In the genomic region with DNA sequence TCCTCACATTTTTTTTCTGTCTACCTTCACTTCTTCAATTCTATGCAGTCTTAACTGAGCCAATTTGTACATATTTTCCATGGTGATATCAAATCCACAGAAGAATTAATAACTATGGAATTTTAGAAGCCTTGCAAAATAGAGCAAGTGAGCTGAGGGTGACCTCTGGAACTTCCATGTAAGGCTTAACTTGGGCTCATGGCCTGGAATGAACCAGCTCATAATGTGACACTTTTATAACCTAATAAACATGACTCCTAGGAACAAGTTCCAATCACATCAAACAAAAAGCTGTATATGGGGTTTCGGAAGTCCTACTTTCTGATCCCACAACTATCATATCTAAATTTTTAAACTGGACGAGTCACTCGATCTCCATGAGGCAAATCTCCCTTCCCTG, we compare ENCODE assay signal across 18 cellular contexts.
A peak's percentile ranks its signal among the peaks of the same experiment; 100 is the strongest.
DNase-seq lines count a peak whose midpoint lies in the region; ATAC-seq, FAIRE-seq and TF ChIP-seq lines count a peak whose summit lies in the region.
"Had no signal": no experiment of that assay in that cellular context is flagged by ENCODE, and none has a peak within 500 bp of the region (broad histone marks: within the 10 kb centered on the region; RNA-seq: fewer than 3 reads in every experiment).

No MANE protein-coding gene starts in this region.

- CTCF ChIA-PET in activated CD4-positive, alpha-beta memory T cell treated with anti-CD3 and anti-CD28 coated beads, Interleukin-2, amount 10 ng/mL, durations not matched to agents 7 days and 5 days (lab: Charles Lee) = no interaction called here

- H3K27me3 ChIP-seq in colonic mucosa = no peaks in the 10 kb centered on the region
- no peaks in the 10 kb centered on the region for H3K27me3 ChIP-seq in pancreas
- H3K27me3 ChIP-seq: BLaER1 treated with 17β-estradiol and CSF1 and Interleukin-3, amounts not matched to agents 10 nM and 100 nM had no signal

- H3K4me3 Mint-ChIP-seq in activated CD4-positive, alpha-beta memory T cell treated with anti-CD3 and anti-CD28 coated beads, Interleukin-2, amount 10 ng/mL, durations not matched to agents 7 days and 5 days = no peak overlapping the region
- H3K4me3 Mint-ChIP-seq: B cell; CD8-positive, alpha-beta T cell had no signal

- H3K4me1 Mint-ChIP-seq in activated CD4-positive, alpha-beta memory T cell treated with anti-CD3 and anti-CD28 coated beads, Interleukin-2, amount 10 ng/mL, durations not matched to agents 7 days and 5 days = no peaks in the 10 kb centered on the region
- H3K4me1 Mint-ChIP-seq: B cell had no signal

- H3K9me3 ChIP-seq in colonic mucosa (no peaks in the 10 kb centered on the region), pancreas (no peaks in the 10 kb centered on the region)
- H3K9me3 ChIP-seq: HAP-1 had no signal

- H3K27ac ChIP-seq in colonic mucosa (no peak overlapping the region), pancreas (no peak overlapping the region)
- H3K27ac ChIP-seq: BLaER1 treated with 17β-estradiol and CSF1 and Interleukin-3, amounts not matched to agents 10 nM and 100 nM; GM23248 had no signal

- no peaks in the 10 kb centered on the region for H3K27me3 Mint-ChIP-seq in activated CD4-positive, alpha-beta memory T cell treated with anti-CD3 and anti-CD28 coated beads, Interleukin-2, amount 10 ng/mL, durations not matched to agents 7 days and 5 days

- H3K36me3 ChIP-seq in colonic mucosa = no peaks in the 10 kb centered on the region
- no peaks in the 10 kb centered on the region for H3K36me3 ChIP-seq in pancreas
- H3K36me3 ChIP-seq: BLaER1 treated with 17β-estradiol and CSF1 and Interleukin-3, amounts not matched to agents 10 nM and 100 nM; HAP-1 had no signal

- H3K27ac Mint-ChIP-seq in activated CD4-positive, alpha-beta memory T cell treated with anti-CD3 and anti-CD28 coated beads, Interleukin-2, amount 10 ng/mL, durations not matched to agents 7 days and 5 days = no peak overlapping the region
- H3K27ac Mint-ChIP-seq: B cell; CD8-positive, alpha-beta T cell had no signal

- DNase-seq in HuH-7 (ENCODE audit: low spot score) = peak; percentile 64
- peak; percentile 45 for DNase-seq in colonic mucosa
- peak in 1 of 6 donors; percentile 20 for DNase-seq in pancreas
- DNase-seq in foreskin melanocyte = no peak
- no peak for DNase-seq in NCI-H1417 (lab: John Stamatoyannopoulos, UW)
- DNase-seq in GM19239 (ENCODE audit: insufficient read length, low spot score) = no peak
- no peak for DNase-seq in activated CD4-positive, alpha-beta memory T cell treated with anti-CD3 and anti-CD28 coated beads, Interleukin-2, amount 10 ng/mL, durations not matched to agents 7 days and 5 days
- DNase-seq: 8988T; CD8-positive, alpha-beta T cell; COR-L47; DMS 273 treated with DMSO at 0.1 percent for 48 hours; DMS53; GM23248 had no signal

- TF ChIP-seq CTCF in colonic mucosa (IDR thresholded peaks at IDR 0.05) (no peak), pancreas (IDR thresholded peaks at IDR 0.05) (no peak)

- 60 to 70% methylated on average over 3 of the region's 3 CpGs for WGBS in pancreas, 2 donors

- no peaks in the 10 kb centered on the region for H3K36me3 Mint-ChIP-seq in activated CD4-positive, alpha-beta memory T cell treated with anti-CD3 and anti-CD28 coated beads, Interleukin-2, amount 10 ng/mL, durations not matched to agents 7 days and 5 days (ENCODE audit: low read depth)
- H3K36me3 Mint-ChIP-seq: CD8-positive, alpha-beta T cell had no signal

- H3K9ac ChIP-seq in colonic mucosa (ENCODE audit: low read depth in 2 of 2, low read length in 2 of 2) = no peak overlapping the region
- H3K9ac ChIP-seq: BLaER1 treated with 17β-estradiol and CSF1 and Interleukin-3, amounts not matched to agents 10 nM and 100 nM; GM23248 had no signal

- intact Hi-C loops in colonic mucosa (cut with DNase I) (no loop called here), pancreas (cut with DNase I) (no loop called here)

- POLR2A ChIA-PET in activated CD4-positive, alpha-beta memory T cell treated with anti-CD3 and anti-CD28 coated beads, Interleukin-2, amount 10 ng/mL, durations not matched to agents 7 days and 5 days (lab: Charles Lee) = no interaction called here

- FAIRE-seq in pancreas (lab: Jason Lieb, UNC) = peak; percentile 41
- no peak for FAIRE-seq in GM19239 (lab: Jason Lieb, UNC)
- FAIRE-seq: G401.6, GM12891 had no signal

- no peaks in the 10 kb centered on the region for H3K4me1 ChIP-seq in colonic mucosa
- no peaks in the 10 kb centered on the region for H3K4me1 ChIP-seq in pancreas
- H3K4me1 ChIP-seq: HAP-1 had no signal

- H3K4me3 ChIP-seq in colonic mucosa (no peak overlapping the region), pancreas (no peak overlapping the region)
- H3K4me3 ChIP-seq: BLaER1 treated with 17β-estradiol and CSF1 and Interleukin-3, amounts not matched to agents 10 nM and 100 nM; GM23248; HAP-1 had no signal

- H3K9me3 Mint-ChIP-seq in activated CD4-positive, alpha-beta memory T cell treated with anti-CD3 and anti-CD28 coated beads, Interleukin-2, amount 10 ng/mL, durations not matched to agents 7 days and 5 days = no peaks in the 10 kb centered on the region
- H3K9me3 Mint-ChIP-seq: CD8-positive, alpha-beta T cell had no signal

- peak in 3 of 4 donors; percentile 58 to 92 (median 78) for ATAC-seq in pancreas
- ATAC-seq: CD8-positive, alpha-beta T cell had no signal

Comparison
In these comparisons a context has a peak if more than half of its experiments do, and no peak if none do; other contexts are left out.
1. DNase-seq: peak in HuH-7 (single experiment) and colonic mucosa (single experiment); none in foreskin melanocyte (single experiment), NCI-H1417 (0 of 3), GM19239 (single experiment) and activated CD4-positive, alpha-beta memory T cell treated with anti-CD3 and anti-CD28 coated beads, Interleukin-2, amount 10 ng/mL, durations not matched to agents 7 days and 5 days (single experiment).